In the genomic region with DNA sequence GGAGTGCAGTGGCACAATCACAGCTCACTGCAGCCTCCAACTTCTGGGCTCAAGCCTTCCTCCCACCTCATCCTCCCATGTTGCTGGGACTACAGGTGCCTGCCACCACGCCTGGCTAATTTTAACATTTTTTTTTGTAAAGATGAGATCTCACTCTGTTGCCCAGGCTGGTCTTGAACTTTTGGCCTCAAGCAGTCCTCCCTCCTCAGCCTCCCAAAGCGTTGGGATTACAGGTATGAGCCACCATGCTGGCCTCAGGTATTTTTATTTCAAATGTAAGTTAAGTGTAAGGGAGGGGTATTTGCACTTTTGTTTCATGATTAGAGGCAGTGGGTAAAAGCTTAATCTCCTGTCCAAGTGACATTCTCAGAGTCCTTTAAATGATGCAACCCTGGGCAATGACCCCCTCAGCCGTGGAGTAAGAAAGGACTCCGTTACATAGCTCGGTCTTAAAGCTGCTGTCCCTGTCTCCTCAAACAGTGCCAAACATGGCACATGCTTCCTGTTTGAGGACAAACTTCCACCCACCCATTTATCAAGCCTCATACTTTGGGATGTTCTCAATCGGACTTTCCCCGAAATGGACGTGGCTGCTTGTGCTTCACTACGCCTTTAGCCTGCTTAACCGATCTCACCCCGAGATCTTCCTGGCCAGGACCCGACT, we compare ENCODE assay signal across 1 cellular context.
A peak's percentile ranks its signal among the peaks of the same experiment; 100 is the strongest.
TF ChIP-seq lines count a peak whose summit lies in the region.

No MANE protein-coding gene starts in this region.

TF ChIP-seq in K562, 482 proteins besides CTCF, POLR2A, EP300 and RAD21 (continued from another document and continues in another):
- TF ChIP-seq, protein P1, sequence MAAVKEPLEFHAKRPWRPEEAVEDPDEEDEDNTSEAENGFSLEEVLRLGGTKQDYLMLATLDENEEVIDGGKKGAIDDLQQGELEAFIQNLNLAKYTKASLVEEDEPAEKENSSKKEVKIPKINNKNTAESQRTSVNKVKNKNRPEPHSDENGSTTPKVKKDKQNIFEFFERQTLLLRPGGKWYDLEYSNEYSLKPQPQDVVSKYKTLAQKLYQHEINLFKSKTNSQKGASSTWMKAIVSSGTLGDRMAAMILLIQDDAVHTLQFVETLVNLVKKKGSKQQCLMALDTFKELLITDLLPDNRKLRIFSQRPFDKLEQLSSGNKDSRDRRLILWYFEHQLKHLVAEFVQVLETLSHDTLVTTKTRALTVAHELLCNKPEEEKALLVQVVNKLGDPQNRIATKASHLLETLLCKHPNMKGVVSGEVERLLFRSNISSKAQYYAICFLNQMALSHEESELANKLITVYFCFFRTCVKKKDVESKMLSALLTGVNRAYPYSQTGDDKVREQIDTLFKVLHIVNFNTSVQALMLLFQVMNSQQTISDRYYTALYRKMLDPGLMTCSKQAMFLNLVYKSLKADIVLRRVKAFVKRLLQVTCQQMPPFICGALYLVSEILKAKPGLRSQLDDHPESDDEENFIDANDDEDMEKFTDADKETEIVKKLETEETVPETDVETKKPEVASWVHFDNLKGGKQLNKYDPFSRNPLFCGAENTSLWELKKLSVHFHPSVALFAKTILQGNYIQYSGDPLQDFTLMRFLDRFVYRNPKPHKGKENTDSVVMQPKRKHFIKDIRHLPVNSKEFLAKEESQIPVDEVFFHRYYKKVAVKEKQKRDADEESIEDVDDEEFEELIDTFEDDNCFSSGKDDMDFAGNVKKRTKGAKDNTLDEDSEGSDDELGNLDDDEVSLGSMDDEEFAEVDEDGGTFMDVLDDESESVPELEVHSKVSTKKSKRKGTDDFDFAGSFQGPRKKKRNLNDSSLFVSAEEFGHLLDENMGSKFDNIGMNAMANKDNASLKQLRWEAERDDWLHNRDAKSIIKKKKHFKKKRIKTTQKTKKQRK (IDR thresholded peaks at IDR 0.05; ENCODE audit: borderline replicate concordance, low read depth, low read length), result no peak
- TF ChIP-seq RUNX1 (IDR thresholded peaks at IDR 0.05; ENCODE audit: low read depth), result no peak
- peak; percentile 49; the same call in 1 of the 2 replicates for TF ChIP-seq ETV1 (tag; conservative IDR thresholded peaks at IDR 0.05; ENCODE audit: low read depth)
- TF ChIP-seq FOXJ2 (tag; IDR thresholded peaks at IDR 0.05), result no peak
- TF ChIP-seq ZNF75A (CRISPR knock-in tag; IDR thresholded peaks at IDR 0.05), result no peak
- TF ChIP-seq ADNP (tag; IDR thresholded peaks at IDR 0.05), result 0 out of 2 replicates have a peak, but pooled peaks have one; percentile 19
- no peak for TF ChIP-seq MCM5 (IDR thresholded peaks at IDR 0.05; ENCODE audit: low read depth)
- no peak for TF ChIP-seq KHSRP (IDR thresholded peaks at IDR 0.05)
- TF ChIP-seq ZNF23 (CRISPR knock-in tag; IDR thresholded peaks at IDR 0.05), result no peak
- no peak for TF ChIP-seq ZNF316 (IDR thresholded peaks at IDR 0.05)
- peak; percentile 79 for TF ChIP-seq ESRRA (IDR thresholded peaks at IDR 0.05; ENCODE audit: borderline replicate concordance, low read depth)
- TF ChIP-seq, protein P2, sequence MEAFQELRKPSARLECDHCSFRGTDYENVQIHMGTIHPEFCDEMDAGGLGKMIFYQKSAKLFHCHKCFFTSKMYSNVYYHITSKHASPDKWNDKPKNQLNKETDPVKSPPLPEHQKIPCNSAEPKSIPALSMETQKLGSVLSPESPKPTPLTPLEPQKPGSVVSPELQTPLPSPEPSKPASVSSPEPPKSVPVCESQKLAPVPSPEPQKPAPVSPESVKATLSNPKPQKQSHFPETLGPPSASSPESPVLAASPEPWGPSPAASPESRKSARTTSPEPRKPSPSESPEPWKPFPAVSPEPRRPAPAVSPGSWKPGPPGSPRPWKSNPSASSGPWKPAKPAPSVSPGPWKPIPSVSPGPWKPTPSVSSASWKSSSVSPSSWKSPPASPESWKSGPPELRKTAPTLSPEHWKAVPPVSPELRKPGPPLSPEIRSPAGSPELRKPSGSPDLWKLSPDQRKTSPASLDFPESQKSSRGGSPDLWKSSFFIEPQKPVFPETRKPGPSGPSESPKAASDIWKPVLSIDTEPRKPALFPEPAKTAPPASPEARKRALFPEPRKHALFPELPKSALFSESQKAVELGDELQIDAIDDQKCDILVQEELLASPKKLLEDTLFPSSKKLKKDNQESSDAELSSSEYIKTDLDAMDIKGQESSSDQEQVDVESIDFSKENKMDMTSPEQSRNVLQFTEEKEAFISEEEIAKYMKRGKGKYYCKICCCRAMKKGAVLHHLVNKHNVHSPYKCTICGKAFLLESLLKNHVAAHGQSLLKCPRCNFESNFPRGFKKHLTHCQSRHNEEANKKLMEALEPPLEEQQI (IDR thresholded peaks at IDR 0.05), result no peak
- TF ChIP-seq, protein P3, sequence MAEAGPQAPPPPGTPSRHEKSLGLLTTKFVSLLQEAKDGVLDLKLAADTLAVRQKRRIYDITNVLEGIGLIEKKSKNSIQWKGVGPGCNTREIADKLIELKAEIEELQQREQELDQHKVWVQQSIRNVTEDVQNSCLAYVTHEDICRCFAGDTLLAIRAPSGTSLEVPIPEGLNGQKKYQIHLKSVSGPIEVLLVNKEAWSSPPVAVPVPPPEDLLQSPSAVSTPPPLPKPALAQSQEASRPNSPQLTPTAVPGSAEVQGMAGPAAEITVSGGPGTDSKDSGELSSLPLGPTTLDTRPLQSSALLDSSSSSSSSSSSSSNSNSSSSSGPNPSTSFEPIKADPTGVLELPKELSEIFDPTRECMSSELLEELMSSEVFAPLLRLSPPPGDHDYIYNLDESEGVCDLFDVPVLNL (CRISPR knock-in tag; IDR thresholded peaks at IDR 0.05; ENCODE audit: low read depth), result no peak
- TF ChIP-seq NFXL1 (CRISPR knock-in tag; IDR thresholded peaks at IDR 0.05), result no peak
- TF ChIP-seq ZNF232 (CRISPR knock-in tag; IDR thresholded peaks at IDR 0.05), result no peak
- TF ChIP-seq SIN3A (IDR thresholded peaks at IDR 0.05; ENCODE audit: borderline replicate concordance in 2 of 2, control insufficient read depth in 1 of 2, low read depth in 2 of 2, low read length in 2 of 2), result no peak
- TF ChIP-seq, protein P4, sequence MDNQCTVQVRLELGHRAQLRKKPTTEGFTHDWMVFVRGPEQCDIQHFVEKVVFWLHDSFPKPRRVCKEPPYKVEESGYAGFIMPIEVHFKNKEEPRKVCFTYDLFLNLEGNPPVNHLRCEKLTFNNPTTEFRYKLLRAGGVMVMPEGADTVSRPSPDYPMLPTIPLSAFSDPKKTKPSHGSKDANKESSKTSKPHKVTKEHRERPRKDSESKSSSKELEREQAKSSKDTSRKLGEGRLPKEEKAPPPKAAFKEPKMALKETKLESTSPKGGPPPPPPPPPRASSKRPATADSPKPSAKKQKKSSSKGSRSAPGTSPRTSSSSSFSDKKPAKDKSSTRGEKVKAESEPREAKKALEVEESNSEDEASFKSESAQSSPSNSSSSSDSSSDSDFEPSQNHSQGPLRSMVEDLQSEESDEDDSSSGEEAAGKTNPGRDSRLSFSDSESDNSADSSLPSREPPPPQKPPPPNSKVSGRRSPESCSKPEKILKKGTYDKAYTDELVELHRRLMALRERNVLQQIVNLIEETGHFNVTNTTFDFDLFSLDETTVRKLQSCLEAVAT (IDR thresholded peaks at IDR 0.05), result peak in 1 of 2 experiments; percentile 53; a peak in 1 of 4 replicates
- no peak for TF ChIP-seq ZNF696 (CRISPR knock-in tag; conservative IDR thresholded peaks at IDR 0.05)
- TF ChIP-seq, protein P5, sequence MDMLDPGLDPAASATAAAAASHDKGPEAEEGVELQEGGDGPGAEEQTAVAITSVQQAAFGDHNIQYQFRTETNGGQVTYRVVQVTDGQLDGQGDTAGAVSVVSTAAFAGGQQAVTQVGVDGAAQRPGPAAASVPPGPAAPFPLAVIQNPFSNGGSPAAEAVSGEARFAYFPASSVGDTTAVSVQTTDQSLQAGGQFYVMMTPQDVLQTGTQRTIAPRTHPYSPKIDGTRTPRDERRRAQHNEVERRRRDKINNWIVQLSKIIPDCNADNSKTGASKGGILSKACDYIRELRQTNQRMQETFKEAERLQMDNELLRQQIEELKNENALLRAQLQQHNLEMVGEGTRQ (CRISPR knock-in tag; IDR thresholded peaks at IDR 0.05), result no peak
- TF ChIP-seq ZNF507 (tag; conservative IDR thresholded peaks at IDR 0.05), result no peak
- peak; percentile 49; the same call in 1 of the 2 replicates for TF ChIP-seq CEBPB (tag; IDR thresholded peaks at IDR 0.05)
- 0 out of 2 replicates have a peak, but pooled peaks have one; percentile 13 for TF ChIP-seq TEAD4 (IDR thresholded peaks at IDR 0.05; ENCODE audit: low read length)
- no peak for TF ChIP-seq TEAD4 (CRISPR knock-in tag; IDR thresholded peaks at IDR 0.05; ENCODE audit: borderline replicate concordance)
- TF ChIP-seq SP1 (CRISPR knock-in tag; IDR thresholded peaks at IDR 0.05), result no peak
- no peak for TF ChIP-seq OTX1 (CRISPR knock-in tag; IDR thresholded peaks at IDR 0.05)
- no peak for TF ChIP-seq RBM22 (IDR thresholded peaks at IDR 0.05; ENCODE audit: low read depth, low read length, poor library complexity, severe bottlenecking)
- TF ChIP-seq POLR2B (IDR thresholded peaks at IDR 0.05; ENCODE audit: low read depth, partially characterized antibody), result no peak
- TF ChIP-seq ILK (tag; IDR thresholded peaks at IDR 0.05; ENCODE audit: borderline replicate concordance, low read depth), result no peak
- no peak for TF ChIP-seq ZKSCAN3 (CRISPR knock-in tag; IDR thresholded peaks at IDR 0.05)
- TF ChIP-seq ZKSCAN1 (IDR thresholded peaks at IDR 0.05; ENCODE audit: low read depth, low read length), result no peak
- TF ChIP-seq CTBP1 (IDR thresholded peaks at IDR 0.05; ENCODE audit: borderline replicate concordance), result 0 out of 2 replicates have a peak, but pooled peaks have one; percentile 39
- TF ChIP-seq ZNF165 (CRISPR knock-in tag; IDR thresholded peaks at IDR 0.05; ENCODE audit: borderline replicate concordance), result no peak
- TF ChIP-seq ZNF12 (CRISPR knock-in tag; IDR thresholded peaks at IDR 0.05), result no peak
- TF ChIP-seq POU5F1 (IDR thresholded peaks at IDR 0.05; ENCODE audit: borderline replicate concordance, low read depth, low read length, partially characterized antibody), result no peak
- TF ChIP-seq FOXK1 (CRISPR knock-in tag; IDR thresholded peaks at IDR 0.05; ENCODE audit: borderline replicate concordance), result no peak
- TF ChIP-seq THRAP3 (IDR thresholded peaks at IDR 0.05; ENCODE audit: borderline replicate concordance), result no peak
- TF ChIP-seq, protein P6, sequence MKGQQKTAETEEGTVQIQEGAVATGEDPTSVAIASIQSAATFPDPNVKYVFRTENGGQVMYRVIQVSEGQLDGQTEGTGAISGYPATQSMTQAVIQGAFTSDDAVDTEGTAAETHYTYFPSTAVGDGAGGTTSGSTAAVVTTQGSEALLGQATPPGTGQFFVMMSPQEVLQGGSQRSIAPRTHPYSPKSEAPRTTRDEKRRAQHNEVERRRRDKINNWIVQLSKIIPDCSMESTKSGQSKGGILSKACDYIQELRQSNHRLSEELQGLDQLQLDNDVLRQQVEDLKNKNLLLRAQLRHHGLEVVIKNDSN (CRISPR knock-in tag; IDR thresholded peaks at IDR 0.05), result no peak
- no peak for TF ChIP-seq NEUROD1 (IDR thresholded peaks at IDR 0.05; ENCODE audit: borderline replicate concordance, low read depth, low read length, partially characterized antibody)
- TF ChIP-seq, protein P7, sequence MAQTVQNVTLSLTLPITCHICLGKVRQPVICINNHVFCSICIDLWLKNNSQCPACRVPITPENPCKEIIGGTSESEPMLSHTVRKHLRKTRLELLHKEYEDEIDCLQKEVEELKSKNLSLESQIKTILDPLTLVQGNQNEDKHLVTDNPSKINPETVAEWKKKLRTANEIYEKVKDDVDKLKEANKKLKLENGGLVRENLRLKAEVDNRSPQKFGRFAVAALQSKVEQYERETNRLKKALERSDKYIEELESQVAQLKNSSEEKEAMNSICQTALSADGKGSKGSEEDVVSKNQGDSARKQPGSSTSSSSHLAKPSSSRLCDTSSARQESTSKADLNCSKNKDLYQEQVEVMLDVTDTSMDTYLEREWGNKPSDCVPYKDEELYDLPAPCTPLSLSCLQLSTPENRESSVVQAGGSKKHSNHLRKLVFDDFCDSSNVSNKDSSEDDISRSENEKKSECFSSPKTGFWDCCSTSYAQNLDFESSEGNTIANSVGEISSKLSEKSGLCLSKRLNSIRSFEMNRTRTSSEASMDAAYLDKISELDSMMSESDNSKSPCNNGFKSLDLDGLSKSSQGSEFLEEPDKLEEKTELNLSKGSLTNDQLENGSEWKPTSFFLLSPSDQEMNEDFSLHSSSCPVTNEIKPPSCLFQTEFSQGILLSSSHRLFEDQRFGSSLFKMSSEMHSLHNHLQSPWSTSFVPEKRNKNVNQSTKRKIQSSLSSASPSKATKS (CRISPR knock-in tag; IDR thresholded peaks at IDR 0.05), result no peak
- TF ChIP-seq ZNF57 (CRISPR knock-in tag; IDR thresholded peaks at IDR 0.05), result no peak
- TF ChIP-seq ZNF644 (tag; IDR thresholded peaks at IDR 0.05; ENCODE audit: low read depth), result peak; percentile 90
- no peak for TF ChIP-seq ZNF444 (CRISPR knock-in tag; IDR thresholded peaks at IDR 0.05)
- peak; percentile 71; the same call in 1 of the 2 replicates for TF ChIP-seq ZNF584 (CRISPR knock-in tag; IDR thresholded peaks at IDR 0.05; ENCODE audit: low read depth)
- TF ChIP-seq, protein P8, sequence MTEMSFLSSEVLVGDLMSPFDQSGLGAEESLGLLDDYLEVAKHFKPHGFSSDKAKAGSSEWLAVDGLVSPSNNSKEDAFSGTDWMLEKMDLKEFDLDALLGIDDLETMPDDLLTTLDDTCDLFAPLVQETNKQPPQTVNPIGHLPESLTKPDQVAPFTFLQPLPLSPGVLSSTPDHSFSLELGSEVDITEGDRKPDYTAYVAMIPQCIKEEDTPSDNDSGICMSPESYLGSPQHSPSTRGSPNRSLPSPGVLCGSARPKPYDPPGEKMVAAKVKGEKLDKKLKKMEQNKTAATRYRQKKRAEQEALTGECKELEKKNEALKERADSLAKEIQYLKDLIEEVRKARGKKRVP (CRISPR knock-in tag; IDR thresholded peaks at IDR 0.05), result peak; percentile 96
- TF ChIP-seq, protein P9, sequence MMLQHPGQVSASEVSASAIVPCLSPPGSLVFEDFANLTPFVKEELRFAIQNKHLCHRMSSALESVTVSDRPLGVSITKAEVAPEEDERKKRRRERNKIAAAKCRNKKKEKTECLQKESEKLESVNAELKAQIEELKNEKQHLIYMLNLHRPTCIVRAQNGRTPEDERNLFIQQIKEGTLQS (IDR thresholded peaks at IDR 0.05), result peak; percentile 92
- TF ChIP-seq, protein P9 (CRISPR knock-in tag; conservative IDR thresholded peaks at IDR 0.05), result no peak
- TF ChIP-seq SRSF9 (IDR thresholded peaks at IDR 0.05; ENCODE audit: borderline replicate concordance, low read depth, low read length), result no peak
- TF ChIP-seq MAFG (tag; conservative IDR thresholded peaks at IDR 0.05), result no peak
- no peak for TF ChIP-seq PRMT5 (CRISPR knock-in tag; IDR thresholded peaks at IDR 0.05)
- TF ChIP-seq SNRNP70 (optimal IDR thresholded peaks at IDR 0.05; ENCODE audit: low read depth, low read length), result no peak
- TF ChIP-seq KLF13 (tag; IDR thresholded peaks at IDR 0.05; ENCODE audit: borderline replicate concordance, low read depth), result no peak
- TF ChIP-seq CREB1 (IDR thresholded peaks at IDR 0.05), result no peak
- no peak for TF ChIP-seq CREB1 (CRISPR knock-in tag; IDR thresholded peaks at IDR 0.05)
- TF ChIP-seq ZNF212 (CRISPR knock-in tag; IDR thresholded peaks at IDR 0.05), result no peak
